Comparison of ENCODE assay signal across 19 cellular contexts in genomic region chr6:142262231-142262630, GRCh38. TPM values are rescaled to one million over a fixed set of nuclear protein-coding genes. Genes with fewer than 3 reads are reported as not detected.
DNase-seq lines count a peak whose midpoint lies in the region; FAIRE-seq and TF ChIP-seq lines count a peak whose summit lies in the region.
"Had no signal": no experiment of that assay in that cellular context is flagged by ENCODE, and none has a peak within 500 bp of the region (broad histone marks: within the 10 kb centered on the region; RNA-seq: fewer than 3 reads in every experiment).

No MANE protein-coding gene starts in this region.

- no peaks in the 10 kb centered on the region for H3K27me3 ChIP-seq in BE2C
- H3K27me3 ChIP-seq: BLaER1 treated with 17β-estradiol and CSF1 and Interleukin-3, amounts not matched to agents 10 nM and 100 nM had no signal

- FAIRE-seq in endometrium (lab: Jason Lieb, UNC) = peak; percentile 12
- FAIRE-seq: A204.1, D721Med, GM12891, GM19239 had no signal

- H3K4me3 Mint-ChIP-seq in HFFc6 = no peak overlapping the region
- H3K4me3 Mint-ChIP-seq: CD4-positive, alpha-beta T cell; CD8-positive, alpha-beta T cell had no signal

- TF ChIP-seq CTCF in HFFc6 (IDR thresholded peaks at IDR 0.05) = no peak
- no peak for TF ChIP-seq CTCF in BE2C (IDR thresholded peaks at IDR 0.05; ENCODE audit: low read depth, low read length)

- H3K9me3 Mint-ChIP-seq in HFFc6 = peaks cover 4% of the 10 kb centered on the region; the same call in 1 of the 2 replicates
- H3K9me3 Mint-ChIP-seq: CD4-positive, alpha-beta T cell; CD8-positive, alpha-beta T cell had no signal

- H3K27ac Mint-ChIP-seq in HFFc6 = no peak overlapping the region
- H3K27ac Mint-ChIP-seq: CD4-positive, alpha-beta T cell; CD8-positive, alpha-beta T cell had no signal

- no peaks in the 10 kb centered on the region; the same call in 1 of the 2 replicates for H3K27me3 Mint-ChIP-seq in HFFc6 (ENCODE audit: insufficient read depth)

- peak; percentile 3 for DNase-seq in HFFc6
- DNase-seq in UCSD-AML1 (lab: John Stamatoyannopoulos, UW; ENCODE audit: unreplicated experiment) = no peak
- no peak for DNase-seq in BE2C
- DNase-seq in middle frontal gyrus (ENCODE audit: extremely low spot score, low spot score) = no peak
- DNase-seq: 8988T; ACHN; Caco-2; Calu3; CD4-positive, alpha-beta T cell; CD8-positive, alpha-beta T cell; DMS79 treated with DMSO at 0.1 percent for 48 hours; EL; GF-D8 had no signal

- H3K4me1 Mint-ChIP-seq in HFFc6 (ENCODE audit: low read depth) = peaks cover 20% of the 10 kb centered on the region

- no peaks in the 10 kb centered on the region for H3K36me3 ChIP-seq in BE2C
- H3K36me3 ChIP-seq: BLaER1 treated with 17β-estradiol and CSF1 and Interleukin-3, amounts not matched to agents 10 nM and 100 nM had no signal

- peaks cover 11% of the 10 kb centered on the region; the same call in 1 of the 2 replicates for H3K36me3 Mint-ChIP-seq in HFFc6 (ENCODE audit: low read depth)
- H3K36me3 Mint-ChIP-seq: CD8-positive, alpha-beta T cell had no signal

- H3K9me3 ChIP-seq in BE2C = no peaks in the 10 kb centered on the region

- H3K4me1 ChIP-seq in BE2C = no peaks in the 10 kb centered on the region
- H3K4me1 ChIP-seq: BLaER1 treated with 17β-estradiol and CSF1 and Interleukin-3, amounts not matched to agents 10 nM and 100 nM had no signal

- no peak overlapping the region for H3K4me3 ChIP-seq in BE2C (ENCODE audit: low read depth, low read length)
- H3K4me3 ChIP-seq: BLaER1 treated with 17β-estradiol and CSF1 and Interleukin-3, amounts not matched to agents 10 nM and 100 nM had no signal

RNA-seq across cellular contexts. Expression of gene ADGRG6, which starts 39.6 kb away (rescaled TPM):
- 10 to 100 TPM; 27.4 to 73.2 (median 29.7) TPM for total RNA-seq in HFFc6 (2021; fragmentation: NEBNext Ultra II Directional; extraction: Animal tissue kit (Norgen Biotek cat#: 25700))
- not detected for polyA plus RNA-seq in BE2C (2012; ENCODE audit: insufficient read depth, insufficient read length, low read depth)
